ENCODE assay signal across 10 cellular contexts in the genomic region with DNA sequence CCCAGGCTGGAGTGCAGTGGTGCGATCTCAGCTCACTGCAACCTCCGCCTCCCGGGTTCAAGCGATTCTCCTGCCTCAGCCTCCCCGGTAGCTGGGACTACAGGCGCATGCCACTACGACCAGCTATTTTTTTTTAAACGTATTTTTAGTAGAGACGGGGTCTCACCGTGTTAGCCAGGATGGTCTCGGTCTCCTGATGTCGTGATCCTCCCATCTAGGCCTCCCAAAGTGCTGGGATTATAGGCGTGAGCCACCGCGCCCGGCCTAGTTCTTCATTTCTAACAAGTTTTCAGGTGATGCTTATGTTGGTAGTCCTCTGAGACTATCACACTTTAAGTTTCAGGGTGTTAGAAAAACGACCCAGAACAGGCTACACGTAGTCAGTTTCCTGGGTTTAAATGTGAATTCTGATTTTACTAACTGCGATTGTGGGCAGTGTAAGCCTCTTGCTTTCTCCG. TPM values are rescaled to one million over a fixed set of nuclear protein-coding genes. Genes with fewer than 3 reads are reported as not detected.
DNase-seq lines count a peak whose midpoint lies in the region; ATAC-seq, FAIRE-seq and TF ChIP-seq lines count a peak whose summit lies in the region.
"Not testable (repeated sequence)": the region's sequence is repeated elsewhere in the genome, so short reads cannot be mapped to it uniquely, and the experiment has no call there.
"Had no signal": no experiment of that assay in that cellular context is flagged by ENCODE, and none has a peak within 500 bp of the region (broad histone marks: within the 10 kb centered on the region; RNA-seq: fewer than 3 reads in every experiment).

No MANE protein-coding gene starts in this region.

- peak in 1 of 2 experiments; percentile 17; a peak in 1 of 6 replicates for ATAC-seq in A549
- peak; percentile 3 for ATAC-seq in GM21526 (IDR thresholded peaks at IDR 0.05; ENCODE audit: low FRiP score, unreplicated experiment)
- ATAC-seq in activated T-cell treated with anti-CD3 and anti-CD28 coated beads, Interleukin-2, amount 50 U/mL, for 72 hours (replicated peaks in 1 of 2), result not testable (repeated sequence)
- ATAC-seq in heart right ventricle, result peak in 2 of 8 donors; percentile 2 to 3

- not testable (repeated sequence) for H3K9me3 ChIP-seq in A549; OCI-LY7 (ENCODE audit: low read length); heart right ventricle; muscle layer of duodenum (ENCODE audit: control insufficient read depth in 1 of 2, low read length in 2 of 2); spleen

- TF ChIP-seq RAD21 in A549 (conservative IDR thresholded peaks at IDR 0.05 in 1 of 2, IDR thresholded peaks at IDR 0.05 in 1 of 2), result not testable (repeated sequence)

- not testable (repeated sequence) for H3K9me2 ChIP-seq in OCI-LY7 (ENCODE audit: insufficient read depth, low read length)

- CTCF ChIA-PET in A549 (lab: Yijun Ruan, JAX), result interaction anchor here (0.7 to 2.5 kb wide), 3 partner anchors 11 to 38 kb away, joined by 3 to 8 read pairs (median 7); no protein-coding TSS in a partner anchor
- CTCF ChIA-PET in OCI-LY7 (lab: Charles Lee; ENCODE audit: unreplicated experiment), result not testable (repeated sequence)

- WGBS in A549 (ENCODE audit: missing lambda C conversion rate), result 73% methylated on average over 20 of the region's 20 CpGs
- WGBS in heart right ventricle, 2 donors, result 83 to 86% methylated on average over 20 of the region's 20 CpGs
- WGBS in spleen, 5 donors, result 80 to 84% (median 82%) methylated on average over 19 to 20 of the region's 20 CpGs

- peak overlapping the region; percentile 100 for H3K27ac Mint-ChIP-seq in activated T-cell treated with anti-CD3 and anti-CD28 coated beads, Interleukin-2, amount 50 U/mL, for 72 hours

- H3K4me3 ChIP-seq in A549 (peak overlapping the region; percentile 70), OCI-LY7 (ENCODE audit: low read depth, low read length, poor library complexity, severe bottlenecking) (peak overlapping the region; percentile 79), heart right ventricle (peak overlapping the region; percentile 67 to 94 (median 80)), muscle layer of duodenum (ENCODE audit: low read depth in 1 of 2, low read length in 2 of 2) (peak overlapping the region; percentile 91), spleen (peak overlapping the region; percentile 65 to 94 (median 80))

- DNase-seq in A549 (ENCODE audit: low read depth in 1 of 2, low spot score in 1 of 2); OCI-LY7 (ENCODE audit: low spot score); activated T-cell treated with anti-CD3 and anti-CD28 coated beads, Interleukin-2, amount 50 U/mL, for 72 hours; heart right ventricle; spleen: not testable (repeated sequence)

- H4K20me1 ChIP-seq in OCI-LY7 (ENCODE audit: insufficient read depth, low read length), result not testable (repeated sequence)

- H3K27ac ChIP-seq in A549 (peak overlapping the region; percentile 81 to 91), OCI-LY7 (ENCODE audit: low read depth, low read length, poor library complexity, severe bottlenecking) (peak overlapping the region; percentile 56), cingulate gyrus (ENCODE audit: low read depth, low read length) (peak overlapping the region; percentile 56), heart right ventricle (peak overlapping the region; percentile 33 to 94 (median 88)), muscle layer of duodenum (ENCODE audit: low read length) (peak overlapping the region; percentile 92), spleen (peak overlapping the region; percentile 78 to 95 (median 92))

- H2AFZ ChIP-seq in OCI-LY7 (ENCODE audit: low read length), result peak overlapping the region; percentile 86

- not testable (repeated sequence) for TF ChIP-seq POLR2A in A549 (IDR thresholded peaks at IDR 0.05; ENCODE audit: low read length); spleen (IDR thresholded peaks at IDR 0.05)

- H3K4me1 Mint-ChIP-seq in activated T-cell treated with anti-CD3 and anti-CD28 coated beads, Interleukin-2, amount 50 U/mL, for 72 hours (ENCODE audit: low read depth), result peaks cover 41% of the 10 kb centered on the region

- intact Hi-C loops in OCI-LY7 (cut with micrococcal nuclease; ENCODE audit: unreplicated experiment) (loop anchor here (2.0 to 5.0 kb wide), 3 partner anchors 35 to 229 kb away; a partner anchor contains a TSS), heart right ventricle (cut with DNase I) (loop anchor here in 2 of 10 donors (5.0 kb wide), 2 partner anchors 39 to 44 kb away; a partner anchor contains a TSS)
- intact Hi-C loops in spleen (cut with DNase I; ENCODE audit: low total_unique reads), result not testable (repeated sequence)

- peaks cover 18% of the 10 kb centered on the region for H3K36me3 ChIP-seq in OCI-LY7 (ENCODE audit: insufficient read depth, low read length)
- H3K36me3 ChIP-seq in heart right ventricle, result peaks cover 0 to 14% (median under 1%) of the 10 kb centered on the region in 9 donors
- H3K36me3 ChIP-seq in muscle layer of duodenum (ENCODE audit: control insufficient read depth in 1 of 2, insufficient read depth in 2 of 2, low read length in 2 of 2), result not testable (repeated sequence)
- peaks cover 0 to 12% (median 6%) of the 10 kb centered on the region in 6 donors for H3K36me3 ChIP-seq in spleen

- POLR2A ChIA-PET in A549 (lab: Yijun Ruan, JAX) (interaction anchor here (1.0 to 1.2 kb wide), 2 partner anchors 38 to 39 kb away, joined by 4 to 5 read pairs; a partner anchor contains a TSS), OCI-LY7 (lab: Charles Lee) (interaction anchor here (1.1 to 1.3 kb wide), 2 partner anchors 9 to 16 kb away, joined by 5 read pairs; no protein-coding TSS in a partner anchor)

- not testable (repeated sequence) for BruUV-seq in OCI-LY7 (replicated peaks; lab: Mats Ljungman, UMichigan)

- not testable (repeated sequence) for H3K36me3 Mint-ChIP-seq in activated T-cell treated with anti-CD3 and anti-CD28 coated beads, Interleukin-2, amount 50 U/mL, for 72 hours (ENCODE audit: insufficient read depth in 2 of 2)

- H3K4me1 ChIP-seq in A549 (peaks cover 12% of the 10 kb centered on the region), OCI-LY7 (ENCODE audit: insufficient read depth, low read length, poor library complexity, severe bottlenecking) (peaks cover 23% of the 10 kb centered on the region), heart right ventricle (peaks cover 2 to 26% (median 17%) of the 10 kb centered on the region in 9 donors), muscle layer of duodenum (ENCODE audit: control insufficient read depth in 1 of 2, insufficient read depth in 2 of 2, low read length in 2 of 2) (peaks cover 4 to 10% of the 10 kb centered on the region in 2 donors), spleen (peaks cover 8 to 50% (median 25%) of the 10 kb centered on the region in 6 donors)

- H3K4me3 Mint-ChIP-seq in activated T-cell treated with anti-CD3 and anti-CD28 coated beads, Interleukin-2, amount 50 U/mL, for 72 hours, result peak overlapping the region; percentile 95 to 97

- H3K27me3 ChIP-seq in heart right ventricle; muscle layer of duodenum (ENCODE audit: low read depth, low read length); spleen (replicated peaks in 1 of 7): not testable (repeated sequence)

- H3K79me2 ChIP-seq in OCI-LY7 (ENCODE audit: insufficient read depth, low read depth, low read length), result peaks cover 41% of the 10 kb centered on the region

- H3K27me3 Mint-ChIP-seq in activated T-cell treated with anti-CD3 and anti-CD28 coated beads, Interleukin-2, amount 50 U/mL, for 72 hours (ENCODE audit: low read depth), result not testable (repeated sequence)

- not testable (repeated sequence) for FAIRE-seq in A549 (lab: Jason Lieb, UNC)

- peak overlapping the region; percentile 99 for H3K4me2 ChIP-seq in A549
- H3K4me2 ChIP-seq in OCI-LY7 (ENCODE audit: low read length), result peak overlapping the region; percentile 91

- TF ChIP-seq EP300 in A549 (IDR thresholded peaks at IDR 0.05), result not testable (repeated sequence)

- TF ChIP-seq CTCF in A549 (IDR thresholded peaks at IDR 0.05); OCI-LY7 (conservative IDR thresholded peaks at IDR 0.05; ENCODE audit: low read length); heart right ventricle (IDR thresholded peaks at IDR 0.05); spleen (IDR thresholded peaks at IDR 0.05 in 8 of 11, conservative IDR thresholded peaks at IDR 0.05 in 3 of 11): not testable (repeated sequence)

- H3K9me3 Mint-ChIP-seq in activated T-cell treated with anti-CD3 and anti-CD28 coated beads, Interleukin-2, amount 50 U/mL, for 72 hours, result not testable (repeated sequence)

RNA-seq across cellular contexts. Expression of a gene that starts 0.4 kb away (rescaled TPM):
- 78.1 and 87.4 TPM in 2 replicates for polyA plus RNA-seq in A549 (2011; rRNA removed)
- polyA plus RNA-seq in A549 (2012; cell fraction: cytosol; rRNA removed), result 32.8 and 33.3 TPM in 2 replicates
- polyA plus RNA-seq in A549 (2012; cell fraction: nucleus; rRNA removed), result 8.1 and 18.3 TPM in 2 replicates
- polyA plus RNA-seq in A549 (2017; fragmentation: RNase III; extraction: RNeasy Plus Mini Kit Qiagen cat#74134 plus additional on column Dnase treatment), result 55.9 to 69.2 TPM (median 61.3 TPM) in 3 replicates
- polyA minus RNA-seq in A549 (2011; rRNA and poly(A)+ RNA removed), result 22.6 and 22.7 TPM in 2 replicates
- total RNA-seq in OCI-LY7 (2014; rRNA removed; shearing (Covaris generic)), result 19.2 and 31.1 TPM in 2 replicates
- 73.6 and 90.9 TPM in 2 replicates for total RNA-seq in OCI-LY7 (2022)
- total RNA-seq in activated T-cell treated with anti-CD3 and anti-CD28 coated beads, Interleukin-2, amount 50 U/mL, for 72 hours, result 10 to 100 TPM; 34.0 to 39.7 TPM
- total RNA-seq in heart right ventricle, result 10 to 100 TPM; 54.2 to 68.2 (median 60.3) TPM
- 100 to 1,000 TPM in 1 of 2 donors, 10 to 100 TPM in 1; 27.3 to 190 TPM for polyA plus RNA-seq in heart right ventricle
- 10 to 100 TPM; 18.6 to 35.4 (median 28.5) TPM for total RNA-seq in spleen
- 10 to 100 TPM; 25.4 to 39.8 (median 27.0) TPM for polyA plus RNA-seq in spleen

RNA-seq across cellular contexts. Expression of a gene that starts 7.4 kb away (rescaled TPM):
- polyA plus RNA-seq in A549 (2011; rRNA removed) (not detected in 2 replicates), A549 (2017; fragmentation: RNase III; extraction: RNeasy Plus Mini Kit Qiagen cat#74134 plus additional on column Dnase treatment) (not detected in 3 replicates), heart right ventricle (not detected), spleen (not detected)
- polyA plus RNA-seq in A549 (2012; cell fraction: cytosol; rRNA removed), result not detected in 2 replicates
- not detected in 2 replicates for polyA plus RNA-seq in A549 (2012; cell fraction: nucleus; rRNA removed)
- not detected in 2 replicates for polyA minus RNA-seq in A549 (2011; rRNA and poly(A)+ RNA removed)
- total RNA-seq in OCI-LY7 (2014; rRNA removed; shearing (Covaris generic)), result not detected in 2 replicates
- total RNA-seq in OCI-LY7 (2022) (not detected in 2 replicates), heart right ventricle (not detected), spleen (not detected)
- not detected for total RNA-seq in activated T-cell treated with anti-CD3 and anti-CD28 coated beads, Interleukin-2, amount 50 U/mL, for 72 hours
- total RNA-seq: A172, NCI-H460 had no signal

RNA-seq across cellular contexts. Expression of a gene that starts 35.5 kb away (rescaled TPM):
- polyA plus RNA-seq in A549 (2011; rRNA removed) (44.1 and 70.9 TPM in 2 replicates), A549 (2017; fragmentation: RNase III; extraction: RNeasy Plus Mini Kit Qiagen cat#74134 plus additional on column Dnase treatment) (71.5 to 74.0 TPM (median 72.7 TPM) in 3 replicates), heart right ventricle (10 to 100 TPM; 32.6 to 42.9 TPM), spleen (10 to 100 TPM; 50.4 to 54.8 (median 54.2) TPM)
- 9.2 and 13.1 TPM in 2 replicates for polyA plus RNA-seq in A549 (2012; cell fraction: cytosol; rRNA removed)
- polyA plus RNA-seq in A549 (2012; cell fraction: nucleus; rRNA removed), result 4.9 and 6.8 TPM in 2 replicates
- polyA minus RNA-seq in A549 (2011; rRNA and poly(A)+ RNA removed), result 19.5 and 22.3 TPM in 2 replicates
- 34.9 and 50.2 TPM in 2 replicates for total RNA-seq in OCI-LY7 (2014; rRNA removed; shearing (Covaris generic))
- total RNA-seq in OCI-LY7 (2022) (55.1 and 57.2 TPM in 2 replicates), heart right ventricle (10 to 100 TPM; 22.4 to 35.0 (median 27.2) TPM), spleen (10 to 100 TPM; 34.8 to 54.0 (median 43.9) TPM)
- total RNA-seq in activated T-cell treated with anti-CD3 and anti-CD28 coated beads, Interleukin-2, amount 50 U/mL, for 72 hours, result 10 to 100 TPM; 52.6 to 67.7 TPM

RNA-seq across cellular contexts. Expression of a gene that starts 35.6 kb away (rescaled TPM):
- 40.2 and 48.0 TPM in 2 replicates for polyA plus RNA-seq in A549 (2011; rRNA removed)
- polyA plus RNA-seq in A549 (2012; cell fraction: cytosol; rRNA removed), result 17.1 and 18.6 TPM in 2 replicates
- polyA plus RNA-seq in A549 (2012; cell fraction: nucleus; rRNA removed), result 21.7 and 31.2 TPM in 2 replicates
- polyA plus RNA-seq in A549 (2017; fragmentation: RNase III; extraction: RNeasy Plus Mini Kit Qiagen cat#74134 plus additional on column Dnase treatment), result 28.8 to 29.3 TPM (median 29.0 TPM) in 3 replicates
- polyA minus RNA-seq in A549 (2011; rRNA and poly(A)+ RNA removed), result 19.2 and 21.3 TPM in 2 replicates
- 17.3 and 23.3 TPM in 2 replicates for total RNA-seq in OCI-LY7 (2014; rRNA removed; shearing (Covaris generic))
- 26.0 and 27.3 TPM in 2 replicates for total RNA-seq in OCI-LY7 (2022)
- 10 to 100 TPM; 30.6 to 33.4 TPM for total RNA-seq in activated T-cell treated with anti-CD3 and anti-CD28 coated beads, Interleukin-2, amount 50 U/mL, for 72 hours
- total RNA-seq in heart right ventricle, result 10 to 100 TPM; 21.3 to 30.5 (median 26.8) TPM
- polyA plus RNA-seq in heart right ventricle, result 10 to 100 TPM; 13.1 to 23.3 TPM
- 10 to 100 TPM; 14.3 to 27.2 (median 23.0) TPM for total RNA-seq in spleen
- 10 to 100 TPM; 11.4 to 19.4 (median 11.6) TPM for polyA plus RNA-seq in spleen

RNA-seq across cellular contexts. Expression of a gene that starts 39.1 kb away (rescaled TPM):
- polyA plus RNA-seq in A549 (2011; rRNA removed) (34.6 and 47.2 TPM in 2 replicates), A549 (2017; fragmentation: RNase III; extraction: RNeasy Plus Mini Kit Qiagen cat#74134 plus additional on column Dnase treatment) (27.1 to 30.1 TPM (median 29.8 TPM) in 3 replicates), heart right ventricle (1 to 10 TPM; 2.4 to 5.7 TPM), spleen (1 to 10 TPM; 4.0 to 8.0 (median 4.5) TPM)
- 8.7 and 10.3 TPM in 2 replicates for polyA plus RNA-seq in A549 (2012; cell fraction: cytosol; rRNA removed)
- polyA plus RNA-seq in A549 (2012; cell fraction: nucleus; rRNA removed), result 4.8 and 8.6 TPM in 2 replicates
- 16.5 and 22.6 TPM in 2 replicates for polyA minus RNA-seq in A549 (2011; rRNA and poly(A)+ RNA removed)
- 3.2 and 3.6 TPM in 2 replicates for total RNA-seq in OCI-LY7 (2014; rRNA removed; shearing (Covaris generic))
- total RNA-seq in OCI-LY7 (2022) (3.1 and 3.7 TPM in 2 replicates), heart right ventricle (10 to 100 TPM; 18.6 to 31.1 (median 24.2) TPM), spleen (10 to 100 TPM; 30.6 to 48.2 (median 38.2) TPM)
- 10 to 100 TPM; 30.1 to 42.9 TPM for total RNA-seq in activated T-cell treated with anti-CD3 and anti-CD28 coated beads, Interleukin-2, amount 50 U/mL, for 72 hours
